Comparison of ENCODE assay signal across 27 cellular contexts in genomic region chr1:54070549-54070915, GRCh38. TPM values are rescaled to one million over a fixed set of nuclear protein-coding genes. Genes with fewer than 3 reads are reported as not detected.
A peak's percentile ranks its signal among the peaks of the same experiment; 100 is the strongest.
DNase-seq lines count a peak whose midpoint lies in the region; ATAC-seq and TF ChIP-seq lines count a peak whose summit lies in the region.
"Had no signal": no experiment of that assay in that cellular context is flagged by ENCODE, and none has a peak within 500 bp of the region (broad histone marks: within the 10 kb centered on the region; RNA-seq: fewer than 3 reads in every experiment).

No MANE protein-coding gene starts in this region.

- H3K9me3 ChIP-seq in right lobe of liver = no peaks in the 10 kb centered on the region
- H3K9me3 ChIP-seq: adrenal gland, gastroesophageal sphincter, left ventricle myocardium inferior, prostate gland, tibial nerve had no signal

- peaks cover 0 to 12% (median 4%) of the 10 kb centered on the region in 4 donors for H3K4me1 ChIP-seq in right lobe of liver
- H3K4me1 ChIP-seq: adrenal gland, gastroesophageal sphincter, left ventricle myocardium inferior, prostate gland, tibial nerve had no signal

- H3K27me3 ChIP-seq in right lobe of liver = no peaks in the 10 kb centered on the region
- H3K27me3 ChIP-seq: adrenal gland, gastroesophageal sphincter, tibial nerve had no signal

- H3K27ac ChIP-seq in right lobe of liver = peak overlapping the region in 1 of 3 donors; percentile 44
- H3K27ac ChIP-seq: adrenal gland, gastroesophageal sphincter, KMS-11, left ventricle myocardium inferior, prostate gland, tibial nerve had no signal

- H3K4me1 Mint-ChIP-seq in osteocyte (ENCODE audit: unreplicated experiment) = no peaks in the 10 kb centered on the region
- H3K4me1 Mint-ChIP-seq: activated CD4-positive, alpha-beta memory T cell treated with anti-CD3 and anti-CD28 coated beads, Interleukin-2, amount 10 ng/mL, durations not matched to agents 7 days and 5 days; H9; stimulated activated effector memory CD8-positive, alpha-beta T cell treated with anti-CD3 and anti-CD28 coated beads, Interleukin-12 subunit alpha, Interleukin-12 subunit beta, amount 100 ng/mL, for 72 hours had no signal

- no peak overlapping the region for H3K27ac Mint-ChIP-seq in osteocyte (ENCODE audit: unreplicated experiment)
- H3K27ac Mint-ChIP-seq: activated CD4-positive, alpha-beta memory T cell treated with anti-CD3 and anti-CD28 coated beads, Interleukin-2, amount 10 ng/mL, durations not matched to agents 7 days and 5 days; activated naive CD4-positive, alpha-beta T cell treated with anti-CD3 and anti-CD28 coated beads for 36 hours; H9; stimulated activated effector memory CD8-positive, alpha-beta T cell treated with anti-CD3 and anti-CD28 coated beads, Interleukin-12 subunit alpha, Interleukin-12 subunit beta, amount 100 ng/mL, for 72 hours; T-helper 1 cell treated with Interleukin-12 subunit alpha and Interleukin-12 subunit beta and Interleukin-4 antibody, amounts not matched to agents 30 μg/mL and 1 μg/mL, for 36 hours had no signal

- no peaks in the 10 kb centered on the region for H3K9me3 Mint-ChIP-seq in osteocyte (ENCODE audit: unreplicated experiment)
- H3K9me3 Mint-ChIP-seq: activated CD4-positive, alpha-beta memory T cell treated with anti-CD3 and anti-CD28 coated beads, Interleukin-2, amount 10 ng/mL, durations not matched to agents 7 days and 5 days; activated naive CD4-positive, alpha-beta T cell treated with anti-CD3 and anti-CD28 coated beads for 36 hours; brain; naive B cell; stimulated activated effector memory CD8-positive, alpha-beta T cell treated with anti-CD3 and anti-CD28 coated beads, Interleukin-12 subunit alpha, Interleukin-12 subunit beta, amount 100 ng/mL, for 72 hours; T-helper 1 cell treated with Interleukin-12 subunit alpha and Interleukin-12 subunit beta and Interleukin-4 antibody, amounts not matched to agents 30 μg/mL and 1 μg/mL, for 36 hours had no signal

- ATAC-seq in right lobe of liver = peak; percentile 57 to 70 (median 66)

- H3K4me3 Mint-ChIP-seq in osteocyte (ENCODE audit: unreplicated experiment) = no peak overlapping the region
- H3K4me3 Mint-ChIP-seq: activated CD4-positive, alpha-beta memory T cell treated with anti-CD3 and anti-CD28 coated beads, Interleukin-2, amount 10 ng/mL, durations not matched to agents 7 days and 5 days; activated naive CD4-positive, alpha-beta T cell treated with anti-CD3 and anti-CD28 coated beads for 36 hours; brain; H9; naive B cell; stimulated activated effector memory CD8-positive, alpha-beta T cell treated with anti-CD3 and anti-CD28 coated beads, Interleukin-12 subunit alpha, Interleukin-12 subunit beta, amount 100 ng/mL, for 72 hours; T-helper 1 cell treated with Interleukin-12 subunit alpha and Interleukin-12 subunit beta and Interleukin-4 antibody, amounts not matched to agents 30 μg/mL and 1 μg/mL, for 36 hours had no signal

- H3K36me3 ChIP-seq in right lobe of liver = no peaks in the 10 kb centered on the region
- H3K36me3 ChIP-seq: adrenal gland, left ventricle myocardium inferior, prostate gland had no signal

- no peak for TF ChIP-seq CTCF in choroid plexus epithelial cell (conservative IDR thresholded peaks at IDR 0.05; ENCODE audit: low read depth, low read length)
- TF ChIP-seq CTCF in right lobe of liver (IDR thresholded peaks at IDR 0.05) = no peak
- TF ChIP-seq CTCF in osteocyte (IDR thresholded peaks at IDR 0.05) = no peak

- TF ChIP-seq POLR2A in right lobe of liver (IDR thresholded peaks at IDR 0.05) = no peak

- H3K36me3 Mint-ChIP-seq in osteocyte (ENCODE audit: unreplicated experiment) = peaks cover 5% of the 10 kb centered on the region
- H3K36me3 Mint-ChIP-seq: naive B cell had no signal

- H3K27me3 Mint-ChIP-seq in osteocyte (ENCODE audit: unreplicated experiment) = no peaks in the 10 kb centered on the region
- H3K27me3 Mint-ChIP-seq: activated CD4-positive, alpha-beta memory T cell treated with anti-CD3 and anti-CD28 coated beads, Interleukin-2, amount 10 ng/mL, durations not matched to agents 7 days and 5 days; brain; naive B cell had no signal

- H3K4me3 ChIP-seq in choroid plexus epithelial cell (ENCODE audit: low read depth, low read length) (no peak overlapping the region), right lobe of liver (no peak overlapping the region)
- H3K4me3 ChIP-seq: adrenal gland, gastroesophageal sphincter, left ventricle myocardium inferior, prostate gland, tibial nerve had no signal

- intact Hi-C loops in right lobe of liver (cut with DNase I) = no loop called here

- DNase-seq in DMS53 (lab: John Stamatoyannopoulos, UW) (peak; percentile 47), DMS53 treated with DMSO at 0.1 percent for 48 hours (lab: John Stamatoyannopoulos, UW; ENCODE audit: unreplicated experiment) (no peak), choroid plexus epithelial cell (ENCODE audit: low read depth) (peak; percentile 43), right lobe of liver (no peak), NCI-H1436 (lab: John Stamatoyannopoulos, UW) (no peak), osteocyte (ENCODE audit: extremely low spot score, unreplicated experiment) (no peak), cerebellar cortex (ENCODE audit: low spot score) (no peak), epidermal melanocyte (ENCODE audit: insufficient read length, low spot score) (no peak)
- DNase-seq: activated CD4-positive, alpha-beta memory T cell treated with anti-CD3 and anti-CD28 coated beads, Interleukin-2, amount 10 ng/mL, durations not matched to agents 7 days and 5 days; activated CD4-positive, alpha-beta T cell treated with anti-CD3 and anti-CD28 coated beads for 1 hour; activated CD8-positive, alpha-beta memory T cell treated with anti-CD3 and anti-CD28 coated beads, Interleukin-2, amount 50 U/mL, for 4 hours; activated naive CD4-positive, alpha-beta T cell treated with anti-CD3 and anti-CD28 coated beads for 36 hours; adrenal gland; H9; left ventricle myocardium inferior; Right ventricle myocardium superior had no signal

RNA-seq across cellular contexts. Expression of gene TCEANC2, which starts 17.1 kb away (rescaled TPM):
- total RNA-seq in right lobe of liver (1 to 10 TPM; 1.2 to 2.9 (median 1.8) TPM), osteocyte (3.1 and 3.9 TPM in 2 replicates)

RNA-seq across cellular contexts. Expression of gene TMEM59, which starts 17.5 kb away (rescaled TPM):
- total RNA-seq in right lobe of liver (100 to 1,000 TPM; 133 to 379 (median 280) TPM), osteocyte (399 and 409 TPM in 2 replicates)

RNA-seq across cellular contexts. Expression of gene LDLRAD1, which starts 52.5 kb away (rescaled TPM):
- total RNA-seq in right lobe of liver (under 1 TPM in 2 of 6 experiments, not detected in 4; 0.44 to 0.57 TPM), osteocyte (not detected in 2 replicates)
- total RNA-seq: activated CD4-positive, alpha-beta memory T cell treated with anti-CD3 and anti-CD28 coated beads, Interleukin-2, amount 10 ng/mL, durations not matched to agents 7 days and 5 days; activated naive CD4-positive, alpha-beta T cell treated with anti-CD3 and anti-CD28 coated beads for 36 hours; cerebellum; Daoy; gastroesophageal sphincter; H9; left ventricle myocardium inferior; mesenteric fat pad; Right ventricle myocardium superior; tibial nerve had no signal

Comparison
In these comparisons a context has a peak if more than half of its experiments do, and no peak if none do; other contexts are left out.
1. DNase-seq: peak in DMS53 (single experiment) and choroid plexus epithelial cell (single experiment); none in DMS53 treated with DMSO at 0.1 percent for 48 hours (single experiment), right lobe of liver (0 of 3), NCI-H1436 (single experiment), osteocyte (single experiment), cerebellar cortex (single experiment) and epidermal melanocyte (single experiment).